ENCODE assay signal across 16 cellular contexts in the genomic region with DNA sequence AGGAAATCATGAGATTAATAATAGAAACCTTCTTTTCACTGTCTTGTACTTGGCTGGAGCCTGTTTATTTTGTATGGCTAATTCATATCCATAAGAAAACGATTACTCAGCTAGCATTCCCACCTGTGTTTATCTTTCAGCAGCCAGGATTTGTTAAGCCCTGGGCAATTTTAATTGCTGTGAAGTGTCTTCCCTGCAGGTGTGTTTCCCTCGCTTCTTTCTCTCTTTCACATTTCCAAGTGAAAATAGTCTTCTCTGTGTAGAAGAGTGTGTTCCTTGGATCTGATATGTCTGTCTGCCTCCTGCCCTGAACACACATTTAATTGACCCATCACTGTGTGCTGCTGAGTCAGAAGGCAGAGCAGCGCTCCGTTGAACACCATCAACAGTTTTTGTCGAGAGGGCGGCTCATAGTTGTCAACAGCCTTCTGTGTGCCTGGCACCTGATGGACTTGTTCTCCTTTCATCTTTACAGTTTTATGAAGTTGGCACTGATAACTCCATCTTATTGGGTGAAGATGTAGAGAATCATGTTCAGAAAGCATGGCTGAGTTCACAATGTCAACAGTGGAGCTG.
DNase-seq lines count a peak whose midpoint lies in the region; ATAC-seq and TF ChIP-seq lines count a peak whose summit lies in the region.
"Had no signal": no experiment of that assay in that cellular context is flagged by ENCODE, and none has a peak within 500 bp of the region (broad histone marks: within the 10 kb centered on the region; RNA-seq: fewer than 3 reads in every experiment).

No MANE protein-coding gene starts in this region.

- H3K4me3 ChIP-seq in Peyer's patch: no peak overlapping the region
- no peak overlapping the region for H3K4me3 ChIP-seq in thyroid gland (replicated peaks in 1 of 3)
- H3K4me3 ChIP-seq in PC-9: no peak overlapping the region
- H3K4me3 ChIP-seq: colonic mucosa had no signal

- no peak for ATAC-seq in activated CD8-positive, alpha-beta T cell treated with anti-CD3 and anti-CD28 coated beads, Interleukin-2, amount 10 ng/mL, durations not matched to agents 7 days and 5 days
- ATAC-seq: stimulated activated effector memory CD8-positive, alpha-beta T cell treated with anti-CD3 and anti-CD28 coated beads, Interleukin-12 subunit alpha, Interleukin-12 subunit beta, amount 100 ng/mL, for 72 hours had no signal

- no peak overlapping the region for H3K4me2 ChIP-seq in PC-9
- H3K4me2 ChIP-seq: KMS-11 had no signal

- H3K27ac ChIP-seq in Peyer's patch: peak overlapping the region in 3 of 4 donors; percentile 26 to 71 (median 60)
- H3K27ac ChIP-seq in thyroid gland: peak overlapping the region; percentile 64 to 70 (median 66)
- no peak overlapping the region for H3K27ac ChIP-seq in PC-9
- H3K27ac ChIP-seq: 22Rv1, colonic mucosa, KMS-11 had no signal

- WGBS in thyroid gland, 2 donors: 73 to 76% methylated on average over 6 of the region's 6 CpGs

- H3K4me1 ChIP-seq in Peyer's patch (no peaks in the 10 kb centered on the region), thyroid gland (peaks cover 0 to 5% of the 10 kb centered on the region in 2 donors), PC-9 (replicated peaks; ENCODE audit: insufficient read depth) (no peaks in the 10 kb centered on the region)
- H3K4me1 ChIP-seq: colonic mucosa had no signal

- CTCF ChIA-PET in activated CD8-positive, alpha-beta T cell treated with anti-CD3 and anti-CD28 coated beads, Interleukin-2, amount 10 ng/mL, durations not matched to agents 7 days and 5 days (lab: Charles Lee): no interaction called here
- CTCF ChIA-PET in PC-9 (lab: Charles Lee): no interaction called here

- no peaks in the 10 kb centered on the region for H4K20me1 ChIP-seq in PC-9 (ENCODE audit: insufficient read depth)

- no peaks in the 10 kb centered on the region for H3K9me3 ChIP-seq in Peyer's patch
- no peaks in the 10 kb centered on the region for H3K9me3 ChIP-seq in thyroid gland
- no peaks in the 10 kb centered on the region for H3K9me3 ChIP-seq in PC-9 (ENCODE audit: insufficient read depth, low read depth)
- H3K9me3 ChIP-seq: colonic mucosa had no signal

- POLR2A ChIA-PET in activated CD8-positive, alpha-beta T cell treated with anti-CD3 and anti-CD28 coated beads, Interleukin-2, amount 10 ng/mL, durations not matched to agents 7 days and 5 days (lab: Charles Lee): no interaction called here
- POLR2A ChIA-PET in PC-9 (lab: Charles Lee; ENCODE audit: unreplicated experiment): no interaction called here

- peaks cover 13% of the 10 kb centered on the region for H3K4me1 Mint-ChIP-seq in activated CD8-positive, alpha-beta T cell treated with anti-CD3 and anti-CD28 coated beads, Interleukin-2, amount 10 ng/mL, durations not matched to agents 7 days and 5 days (ENCODE audit: low read depth)

- no peaks in the 10 kb centered on the region for H3K9me3 Mint-ChIP-seq in activated CD8-positive, alpha-beta T cell treated with anti-CD3 and anti-CD28 coated beads, Interleukin-2, amount 10 ng/mL, durations not matched to agents 7 days and 5 days (ENCODE audit: insufficient read depth)
- H3K9me3 Mint-ChIP-seq: stimulated activated effector memory CD8-positive, alpha-beta T cell treated with anti-CD3 and anti-CD28 coated beads, Interleukin-12 subunit alpha, Interleukin-12 subunit beta, amount 100 ng/mL, for 72 hours had no signal

- H3K27me3 Mint-ChIP-seq in activated CD8-positive, alpha-beta T cell treated with anti-CD3 and anti-CD28 coated beads, Interleukin-2, amount 10 ng/mL, durations not matched to agents 7 days and 5 days (ENCODE audit: low read depth): peaks cover 2% of the 10 kb centered on the region

- H3F3A ChIP-seq in PC-9 (ENCODE audit: insufficient read depth, low read depth): no peaks in the 10 kb centered on the region

- H3K4me3 Mint-ChIP-seq in activated CD8-positive, alpha-beta T cell treated with anti-CD3 and anti-CD28 coated beads, Interleukin-2, amount 10 ng/mL, durations not matched to agents 7 days and 5 days: no peak overlapping the region
- H3K4me3 Mint-ChIP-seq: stimulated activated effector memory CD8-positive, alpha-beta T cell treated with anti-CD3 and anti-CD28 coated beads, Interleukin-12 subunit alpha, Interleukin-12 subunit beta, amount 100 ng/mL, for 72 hours had no signal

- no peaks in the 10 kb centered on the region for H3K79me2 ChIP-seq in PC-9 (ENCODE audit: low read depth)

- no peak overlapping the region for H2AFZ ChIP-seq in PC-9

- DNase-seq in DMS 273 (lab: John Stamatoyannopoulos, UW; ENCODE audit: unreplicated experiment): peak; percentile 14
- DNase-seq in DMS 273 treated with DMSO at 0.1 percent for 48 hours (lab: John Stamatoyannopoulos, UW): no peak
- no peak for DNase-seq in Peyer's patch
- peak; percentile 9 for DNase-seq in kidney tubule cell (ENCODE audit: low spot score)
- DNase-seq in thyroid gland: no peak
- DNase-seq in activated CD8-positive, alpha-beta T cell treated with anti-CD3 and anti-CD28 coated beads, Interleukin-2, amount 10 ng/mL, durations not matched to agents 7 days and 5 days: no peak
- DNase-seq in activated naive CD4-positive, alpha-beta T cell (lab: John Stamatoyannopoulos, UW): no peak
- no peak for DNase-seq in PC-9
- DNase-seq: activated effector memory CD4-positive, alpha-beta T cell treated with Interleukin-2 at 50 U/mL for 16 hours; colonic mucosa; DMS153; kidney glomerular epithelial cell; stimulated activated CD4-positive, alpha-beta T cell treated with anti-CD3 and anti-CD28 coated beads, Interleukin-1b, Interleukin-23, amount 100 ng/mL, for 48 hours had no signal

- no TSS peak for BruUV-seq in PC-9 (replicated peaks; lab: Mats Ljungman, UMichigan)

- H3K36me3 ChIP-seq in Peyer's patch: no peaks in the 10 kb centered on the region
- no peaks in the 10 kb centered on the region for H3K36me3 ChIP-seq in thyroid gland
- H3K36me3 ChIP-seq in PC-9 (ENCODE audit: low read depth): no peaks in the 10 kb centered on the region
- H3K36me3 ChIP-seq: colonic mucosa had no signal

- TF ChIP-seq POLR2A in Peyer's patch (IDR thresholded peaks at IDR 0.05): no peak
- TF ChIP-seq POLR2A in thyroid gland (IDR thresholded peaks at IDR 0.05): no peak

- H3K27ac Mint-ChIP-seq in activated CD8-positive, alpha-beta T cell treated with anti-CD3 and anti-CD28 coated beads, Interleukin-2, amount 10 ng/mL, durations not matched to agents 7 days and 5 days: no peak overlapping the region

- intact Hi-C loops in thyroid gland (cut with DNase I): loop anchor here (10.0 kb wide), 1 partner anchor 78 kb away; no protein-coding TSS in a partner anchor
- intact Hi-C loops in PC-9 (cut with micrococcal nuclease; ENCODE audit: unreplicated experiment): no loop called here

- H3K9me2 ChIP-seq in PC-9 (ENCODE audit: insufficient read depth): no peaks in the 10 kb centered on the region

- no peaks in the 10 kb centered on the region for H3K36me3 Mint-ChIP-seq in activated CD8-positive, alpha-beta T cell treated with anti-CD3 and anti-CD28 coated beads, Interleukin-2, amount 10 ng/mL, durations not matched to agents 7 days and 5 days (ENCODE audit: low read depth)
- H3K36me3 Mint-ChIP-seq: stimulated activated effector memory CD8-positive, alpha-beta T cell treated with anti-CD3 and anti-CD28 coated beads, Interleukin-12 subunit alpha, Interleukin-12 subunit beta, amount 100 ng/mL, for 72 hours had no signal

- H3K27me3 ChIP-seq in Peyer's patch: no peaks in the 10 kb centered on the region
- no peaks in the 10 kb centered on the region for H3K27me3 ChIP-seq in thyroid gland
- no peaks in the 10 kb centered on the region for H3K27me3 ChIP-seq in PC-9 (ENCODE audit: insufficient read depth, low read depth)
- H3K27me3 ChIP-seq: colonic mucosa had no signal

- TF ChIP-seq CTCF in Peyer's patch (IDR thresholded peaks at IDR 0.05): no peak
- no peak for TF ChIP-seq CTCF in thyroid gland (IDR thresholded peaks at IDR 0.05)
- TF ChIP-seq CTCF in PC-9 (conservative IDR thresholded peaks at IDR 0.05): no peak

Comparison
In these comparisons a context has a peak if more than half of its experiments do, and no peak if none do; other contexts are left out.
1. DNase-seq: peak in DMS 273 (single experiment) and kidney tubule cell (single experiment); none in DMS 273 treated with DMSO at 0.1 percent for 48 hours (single experiment), Peyer's patch (0 of 3), thyroid gland (0 of 2), activated CD8-positive, alpha-beta T cell treated with anti-CD3 and anti-CD28 coated beads, Interleukin-2, amount 10 ng/mL, durations not matched to agents 7 days and 5 days (single experiment), activated naive CD4-positive, alpha-beta T cell (0 of 4) and PC-9 (0 of 2).